In genomic region chr11:132648841-132649240, GRCh38 we compare ENCODE assay signal across 18 cellular contexts.
"Had no signal": no experiment of that assay in that cellular context is flagged by ENCODE, and none has a peak within 500 bp of the region (broad histone marks: within the 10 kb centered on the region; RNA-seq: fewer than 3 reads in every experiment).

No MANE protein-coding gene starts in this region.

- H3K9me3 Mint-ChIP-seq: activated naive CD4-positive, alpha-beta T cell treated with anti-CD3 and anti-CD28 coated beads for 36 hours; activated naive CD8-positive, alpha-beta T cell treated with anti-CD3 and anti-CD28 coated beads, Interleukin-2, amount 50 U/mL, for 24 hours; activated T-helper 17 cell treated with anti-CD3 and anti-CD28 coated beads, Interleukin-2, amount 50 U/mL, for 72 hours; nephron progenitor cell; T-cell had no signal

- H3K4me1 Mint-ChIP-seq: activated naive CD8-positive, alpha-beta T cell treated with anti-CD3 and anti-CD28 coated beads, Interleukin-2, amount 50 U/mL, for 24 hours; activated T-helper 17 cell treated with anti-CD3 and anti-CD28 coated beads, Interleukin-2, amount 50 U/mL, for 72 hours; stimulated activated effector memory CD8-positive, alpha-beta T cell treated with anti-CD3 and anti-CD28 coated beads, Interleukin-12 subunit alpha, Interleukin-12 subunit beta, amount 100 ng/mL, for 72 hours; T-cell had no signal

- H3K27ac Mint-ChIP-seq: activated naive CD4-positive, alpha-beta T cell treated with anti-CD3 and anti-CD28 coated beads for 36 hours; activated naive CD8-positive, alpha-beta T cell treated with anti-CD3 and anti-CD28 coated beads, Interleukin-2, amount 50 U/mL, for 24 hours; activated T-helper 17 cell treated with anti-CD3 and anti-CD28 coated beads, Interleukin-2, amount 50 U/mL, for 72 hours; nephron progenitor cell; stimulated activated effector memory CD8-positive, alpha-beta T cell treated with anti-CD3 and anti-CD28 coated beads, Interleukin-12 subunit alpha, Interleukin-12 subunit beta, amount 100 ng/mL, for 72 hours; T-cell had no signal

- H3K9me3 ChIP-seq: body of pancreas, sigmoid colon had no signal

- FAIRE-seq: endothelial cell of umbilical vein had no signal

- H3K27me3 Mint-ChIP-seq: activated naive CD8-positive, alpha-beta T cell treated with anti-CD3 and anti-CD28 coated beads, Interleukin-2, amount 50 U/mL, for 24 hours; activated T-helper 17 cell treated with anti-CD3 and anti-CD28 coated beads, Interleukin-2, amount 50 U/mL, for 72 hours; T-cell had no signal

- H3K36me3 ChIP-seq: sigmoid colon had no signal

- DNase-seq: activated CD4-positive, alpha-beta T cell treated with anti-CD3 and anti-CD28 coated beads for 1 hour; activated CD4-positive, alpha-beta T cell treated with anti-CD3 and anti-CD28 coated beads, Interleukin-2, amount 50 U/mL, for 48 hours; activated naive CD4-positive, alpha-beta T cell treated with anti-CD3 and anti-CD28 coated beads for 36 hours; activated naive CD8-positive, alpha-beta T cell treated with anti-CD3 and anti-CD28 coated beads, Interleukin-2, amount 50 U/mL, for 24 hours; body of pancreas; central memory CD4-positive, alpha-beta T cell; effector CD4-positive, alpha-beta T cell; foreskin fibroblast; kidney glomerular epithelial cell; nephron progenitor cell; sigmoid colon; T-cell; T1000 had no signal

- H3K4me1 ChIP-seq: body of pancreas, sigmoid colon had no signal

- H3K4me3 ChIP-seq: body of pancreas, coronary artery, sigmoid colon had no signal

- H3K4me3 Mint-ChIP-seq: activated naive CD4-positive, alpha-beta T cell treated with anti-CD3 and anti-CD28 coated beads for 36 hours; activated naive CD8-positive, alpha-beta T cell treated with anti-CD3 and anti-CD28 coated beads, Interleukin-2, amount 50 U/mL, for 24 hours; activated T-helper 17 cell treated with anti-CD3 and anti-CD28 coated beads, Interleukin-2, amount 50 U/mL, for 72 hours; nephron progenitor cell; stimulated activated effector memory CD8-positive, alpha-beta T cell treated with anti-CD3 and anti-CD28 coated beads, Interleukin-12 subunit alpha, Interleukin-12 subunit beta, amount 100 ng/mL, for 72 hours; T-cell had no signal

- ATAC-seq: activated naive CD8-positive, alpha-beta T cell treated with anti-CD3 and anti-CD28 coated beads, Interleukin-2, amount 50 U/mL, for 24 hours; activated T-helper 17 cell treated with anti-CD3 and anti-CD28 coated beads, Interleukin-2, amount 50 U/mL, for 72 hours; body of pancreas; stimulated activated effector memory CD8-positive, alpha-beta T cell treated with anti-CD3 and anti-CD28 coated beads, Interleukin-12 subunit alpha, Interleukin-12 subunit beta, amount 100 ng/mL, for 72 hours; T-cell had no signal

- H3K36me3 Mint-ChIP-seq: stimulated activated effector memory CD8-positive, alpha-beta T cell treated with anti-CD3 and anti-CD28 coated beads, Interleukin-12 subunit alpha, Interleukin-12 subunit beta, amount 100 ng/mL, for 72 hours; T-cell had no signal

- H3K27ac ChIP-seq: body of pancreas, coronary artery, sigmoid colon, VCaP had no signal

- H3K27me3 ChIP-seq: body of pancreas, sigmoid colon had no signal
